ENCODE assay signal across 19 cellular contexts in the genomic region with DNA sequence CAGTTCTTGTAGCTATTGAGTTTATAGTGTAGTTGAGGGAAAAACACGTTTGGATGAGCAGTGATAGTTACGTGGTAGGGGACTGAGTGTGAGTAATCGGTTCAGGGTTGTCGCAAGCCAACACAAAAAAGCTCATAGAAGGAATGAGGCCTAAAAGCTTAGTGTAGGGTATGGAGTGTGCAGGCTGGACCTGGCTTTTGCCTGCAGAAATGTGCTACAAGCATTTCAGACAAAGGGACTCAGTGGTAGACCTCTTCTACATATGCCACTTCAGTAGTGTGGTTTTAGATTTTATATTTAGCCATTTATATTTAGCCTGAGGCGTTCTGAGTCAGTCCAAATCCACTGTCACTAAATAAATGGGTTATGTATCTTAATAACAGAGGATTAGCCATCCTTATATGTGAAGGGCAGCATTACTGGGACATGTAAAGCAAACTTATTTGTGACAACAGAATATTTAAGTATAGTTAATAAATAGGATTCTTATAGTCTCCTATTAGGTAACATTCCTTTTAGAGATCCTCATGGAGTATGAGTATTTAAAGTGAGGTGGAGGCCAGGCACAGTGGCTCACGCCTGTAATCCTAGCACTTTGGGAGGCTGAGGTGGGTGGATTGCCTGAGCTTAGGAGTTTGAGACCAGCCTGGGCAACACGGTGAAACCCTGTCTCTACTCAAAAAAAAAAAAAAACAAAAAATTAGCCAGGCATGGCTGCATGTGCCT. TPM values are rescaled to one million over a fixed set of nuclear protein-coding genes. Genes with fewer than 3 reads are reported as not detected.
DNase-seq lines count a peak whose midpoint lies in the region; ATAC-seq, FAIRE-seq and TF ChIP-seq lines count a peak whose summit lies in the region.
"Had no signal": no experiment of that assay in that cellular context is flagged by ENCODE, and none has a peak within 500 bp of the region (broad histone marks: within the 10 kb centered on the region; RNA-seq: fewer than 3 reads in every experiment).

No MANE protein-coding gene starts in this region.

- in situ Hi-C loops in HAP-1 (cut with MboI; ENCODE audit: low sequenced_read_pairs) (no loop called here), Panc1 (cut with HindIII; ENCODE audit: low pct_unique_long_range_greater_than_20kb, low sequenced_read_pairs) (no loop called here)

- no TSS peak for BruUV-seq in Panc1 (replicated peaks; lab: Mats Ljungman, UMichigan)

- no peak for FAIRE-seq in RCC 7860 (lab: Jason Lieb, UNC)
- FAIRE-seq: G401.6 had no signal

- intact Hi-C loops in Panc1 (cut with micrococcal nuclease; ENCODE audit: unreplicated experiment): no loop called here
- intact Hi-C loops in Right ventricle myocardium superior (cut with DNase I): no loop called here

- H3K4me3 ChIP-seq in BLaER1 (no peak overlapping the region), HAP-1 (no peak overlapping the region), Panc1 (ENCODE audit: low read depth in 2 of 2, low read length in 2 of 2) (no peak overlapping the region)
- H3K4me3 ChIP-seq: left lung had no signal

- peak overlapping the region; percentile 36; the same call in 1 of the 2 replicates for H3K9ac ChIP-seq in BLaER1
- H3K9ac ChIP-seq: KMS-11, parathyroid adenoma had no signal

- peak overlapping the region; percentile 59 for H3K4me2 ChIP-seq in BLaER1
- H3K4me2 ChIP-seq: KMS-11 had no signal

- H3K36me3 ChIP-seq in BLaER1: peaks cover 18% of the 10 kb centered on the region
- H3K36me3 ChIP-seq in HAP-1 (replicated peaks): no peaks in the 10 kb centered on the region
- no peaks in the 10 kb centered on the region for H3K36me3 ChIP-seq in Panc1 (ENCODE audit: control insufficient read depth, insufficient read depth, low read length)
- H3K36me3 ChIP-seq: left lung had no signal

- H4K20me1 ChIP-seq in BLaER1: no peaks in the 10 kb centered on the region; the same call in 1 of the 2 replicates

- peaks cover 32% of the 10 kb centered on the region for H3K9me3 ChIP-seq in BLaER1
- no peaks in the 10 kb centered on the region; the same call in 1 of the 2 replicates for H3K9me3 ChIP-seq in HAP-1
- peaks cover 4% of the 10 kb centered on the region; the same call in 1 of the 2 replicates for H3K9me3 ChIP-seq in Panc1 (ENCODE audit: control insufficient read depth, insufficient read depth, low read depth, low read length)

- CTCF ChIA-PET in Panc1 (lab: Charles Lee): no interaction called here

- ATAC-seq in Panc1 (0 out of 2 replicates have a peak, but pooled peaks have one; percentile 21), Right ventricle myocardium superior (ENCODE audit: poor library complexity) (peak; percentile 86)
- ATAC-seq: activated CD4-positive, alpha-beta T cell treated with anti-CD3 and anti-CD28 coated beads for 36 hours; left lung had no signal

- peaks cover 26% of the 10 kb centered on the region for H3K4me1 ChIP-seq in BLaER1
- peaks cover 7% of the 10 kb centered on the region for H3K4me1 ChIP-seq in HAP-1
- no peaks in the 10 kb centered on the region for H3K4me1 ChIP-seq in Panc1 (ENCODE audit: control insufficient read depth, insufficient read depth, low read length)
- H3K4me1 ChIP-seq: parathyroid adenoma had no signal

- DNase-seq in HAP-1 (ENCODE audit: low spot score in 2 of 2): peak; percentile 12 to 27
- DNase-seq in Panc1 (ENCODE audit: low read depth, low spot score): no peak
- no peak for DNase-seq in Right ventricle myocardium superior
- DNase-seq in DMS153 treated with DMSO at 0.1 percent for 48 hours (lab: John Stamatoyannopoulos, UW; ENCODE audit: unreplicated experiment): no peak
- no peak for DNase-seq in effector CD8-positive, alpha-beta T cell (lab: John Stamatoyannopoulos, UW)
- DNase-seq in AG08396 (ENCODE audit: low spot score): no peak
- DNase-seq in RCC 7860 (ENCODE audit: low spot score): no peak
- DNase-seq: ACHN; activated CD4-positive, alpha-beta T cell treated with anti-CD3 and anti-CD28 coated beads for 36 hours; effector CD4-positive, alpha-beta T cell; left lung; NCI-H187 treated with DMSO at 0.1 percent for 48 hours; NCI-H526 treated with DMSO at 0.1 percent for 48 hours; stimulated activated naive CD4-positive, alpha-beta T cell treated with Interleukin-2 at 50 U/mL for 16 hours; T-helper 2 cell had no signal

- TF ChIP-seq CTCF in Panc1 (IDR thresholded peaks at IDR 0.05): no peak

- POLR2A ChIA-PET in Panc1 (lab: Charles Lee): interaction anchor here (0.6 kb wide), 1 partner anchor 41 kb away, joined by 4 read pairs; no protein-coding TSS in a partner anchor

- no peaks in the 10 kb centered on the region for H3K27me3 ChIP-seq in BLaER1
- H3K27me3 ChIP-seq in HAP-1 (ENCODE audit: low read depth): no peaks in the 10 kb centered on the region
- no peaks in the 10 kb centered on the region for H3K27me3 ChIP-seq in Panc1 (ENCODE audit: control insufficient read depth, insufficient read depth, low read length)
- H3K27me3 ChIP-seq: left lung had no signal

- peak overlapping the region; percentile 65 for H3K27ac ChIP-seq in BLaER1
- H3K27ac ChIP-seq in Panc1 (ENCODE audit: low read length): no peak overlapping the region
- H3K27ac ChIP-seq: KMS-11, left lung, parathyroid adenoma had no signal

RNA-seq across cellular contexts. Expression of a gene that starts 21.8 kb away (rescaled TPM):
- total RNA-seq in Panc1 (2021; ENCODE audit: unreplicated experiment): 101 TPM
- 51.7 TPM for polyA plus RNA-seq in Panc1 (2012; ENCODE audit: insufficient read length)
- total RNA-seq in Right ventricle myocardium superior: 54.9 TPM

Comparison
In these comparisons a context has a peak if more than half of its experiments do, and no peak if none do; other contexts are left out.
1. DNase-seq: peak in HAP-1 (2 of 2); none in Panc1 (single experiment), Right ventricle myocardium superior (single experiment), DMS153 treated with DMSO at 0.1 percent for 48 hours (single experiment), effector CD8-positive, alpha-beta T cell (single experiment), AG08396 (single experiment) and RCC 7860 (single experiment).